9 cellular contexts compared by ENCODE assay signal in the genomic region with DNA sequence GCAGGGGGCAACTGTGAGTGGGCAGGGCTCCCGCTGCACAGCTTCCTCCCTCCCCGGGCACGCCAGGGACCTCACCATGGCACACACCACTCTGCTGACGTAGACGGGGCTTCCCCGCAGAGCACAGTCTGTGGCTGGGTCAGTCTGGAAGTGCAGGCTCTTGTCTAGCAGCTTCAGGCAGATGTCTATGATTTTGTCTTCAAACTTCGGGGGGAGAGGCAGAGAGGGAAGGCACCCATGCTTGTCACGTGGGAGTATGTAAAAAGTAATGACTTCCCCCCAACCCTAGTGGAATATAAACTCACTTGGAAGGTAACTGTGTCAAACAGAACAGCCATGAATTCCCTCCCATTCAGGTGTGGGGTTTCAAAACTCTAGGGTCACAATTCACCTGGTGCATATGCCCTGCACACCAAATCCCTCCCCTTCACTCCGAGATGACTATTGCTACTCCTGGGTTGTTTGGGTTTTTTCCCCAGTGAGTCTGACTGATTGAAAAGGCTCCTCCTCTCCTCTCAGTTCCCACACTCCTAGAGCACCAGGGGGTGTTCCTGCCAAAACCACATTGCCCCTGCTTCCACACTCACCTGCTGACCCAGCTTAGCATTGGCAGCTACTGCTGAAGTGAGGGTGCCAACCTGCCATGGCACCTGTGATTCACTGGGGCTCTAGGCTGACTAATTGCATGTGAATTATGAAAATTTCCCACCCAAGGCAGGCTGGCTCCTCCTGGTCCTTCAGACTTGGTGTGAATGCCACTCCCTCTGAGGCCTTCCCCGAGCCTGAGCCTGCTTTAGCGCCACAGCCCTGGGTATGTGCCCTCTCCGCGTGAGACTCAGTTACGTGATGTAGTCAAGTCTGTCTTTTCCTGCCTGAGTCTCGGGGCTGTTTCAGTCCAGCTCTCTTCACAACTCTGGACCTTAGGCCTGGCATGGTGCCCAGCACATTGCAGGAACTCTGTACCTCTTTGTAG. TPM values are rescaled to one million over a fixed set of nuclear protein-coding genes. Genes with fewer than 3 reads are reported as not detected.
DNase-seq lines count a peak whose midpoint lies in the region; ATAC-seq and TF ChIP-seq lines count a peak whose summit lies in the region.
"Had no signal": no experiment of that assay in that cellular context is flagged by ENCODE, and none has a peak within 500 bp of the region (broad histone marks: within the 10 kb centered on the region; RNA-seq: fewer than 3 reads in every experiment).

No MANE protein-coding gene starts in this region.

- no peak for TF ChIP-seq CTCF in CD14-positive monocyte (IDR thresholded peaks at IDR 0.05)

- no peaks in the 10 kb centered on the region for H3K36me3 Mint-ChIP-seq in activated CD4-positive, alpha-beta T cell treated with anti-CD3 and anti-CD28 coated beads, Interleukin-2, amount 10 ng/mL, durations not matched to agents 24 days and 14 days (ENCODE audit: low read depth)
- H3K36me3 Mint-ChIP-seq in activated T-helper 17 cell treated with anti-CD3 and anti-CD28 coated beads, Interleukin-2, amount 50 U/mL, for 72 hours (ENCODE audit: low read depth), result no peaks in the 10 kb centered on the region
- H3K36me3 Mint-ChIP-seq in CD14-positive monocyte, result no peaks in the 10 kb centered on the region

- peaks cover 39% of the 10 kb centered on the region for H3K4me1 Mint-ChIP-seq in activated CD4-positive, alpha-beta T cell treated with anti-CD3 and anti-CD28 coated beads, Interleukin-2, amount 10 ng/mL, durations not matched to agents 24 days and 14 days
- H3K4me1 Mint-ChIP-seq in activated T-helper 17 cell treated with anti-CD3 and anti-CD28 coated beads, Interleukin-2, amount 50 U/mL, for 72 hours, result peaks cover 20% of the 10 kb centered on the region
- peaks cover 15% of the 10 kb centered on the region for H3K4me1 Mint-ChIP-seq in CD14-positive monocyte

- peak; percentile 6 for DNase-seq in activated CD4-positive, alpha-beta T cell treated with anti-CD3 and anti-CD28 coated beads for 1 hour
- no peak for DNase-seq in activated CD4-positive, alpha-beta T cell treated with anti-CD3 and anti-CD28 coated beads, Interleukin-2, amount 10 ng/mL, durations not matched to agents 24 days and 14 days
- DNase-seq in lung microvascular endothelial cell (ENCODE audit: low read depth in 2 of 2), result peak; percentile 41 to 47
- DNase-seq in CD14-positive monocyte (ENCODE audit: low spot score), result no peak
- DNase-seq in HUDEP-2 (lab: John Stamatoyannopoulos, UW; ENCODE audit: unreplicated experiment in 76 of 76), result no peak
- DNase-seq in Right ventricle myocardium inferior (ENCODE audit: missing footprints), result no peak

- intact Hi-C loops in activated CD4-positive, alpha-beta T cell treated with anti-CD3 and anti-CD28 coated beads, Interleukin-2, amount 10 ng/mL, durations not matched to agents 24 days and 14 days (cut with micrococcal nuclease), result no loop called here
- intact Hi-C loops in CD14-positive monocyte (cut with micrococcal nuclease), result no loop called here
- intact Hi-C loops in Right ventricle myocardium inferior (cut with DNase I), result no loop called here

- H3K27ac Mint-ChIP-seq in activated CD4-positive, alpha-beta T cell treated with anti-CD3 and anti-CD28 coated beads, Interleukin-2, amount 10 ng/mL, durations not matched to agents 24 days and 14 days, result no peak overlapping the region
- H3K27ac Mint-ChIP-seq in activated T-helper 17 cell treated with anti-CD3 and anti-CD28 coated beads, Interleukin-2, amount 50 U/mL, for 72 hours, result peak overlapping the region; percentile 47
- H3K27ac Mint-ChIP-seq in CD14-positive monocyte, result peak overlapping the region in 1 of 7 donors; percentile 13

- peak; percentile 47 for ATAC-seq in HG03064 (IDR thresholded peaks at IDR 0.05; ENCODE audit: low read depth, unreplicated experiment)
- peak; percentile 69 for ATAC-seq in activated T-helper 17 cell treated with anti-CD3 and anti-CD28 coated beads, Interleukin-2, amount 50 U/mL, for 72 hours (replicated peaks)
- no peak for ATAC-seq in Right ventricle myocardium inferior

- no peak overlapping the region for H3K4me3 Mint-ChIP-seq in activated CD4-positive, alpha-beta T cell treated with anti-CD3 and anti-CD28 coated beads, Interleukin-2, amount 10 ng/mL, durations not matched to agents 24 days and 14 days
- H3K4me3 Mint-ChIP-seq in activated T-helper 17 cell treated with anti-CD3 and anti-CD28 coated beads, Interleukin-2, amount 50 U/mL, for 72 hours, result peak overlapping the region; percentile 41
- H3K4me3 Mint-ChIP-seq in CD14-positive monocyte, result no peak overlapping the region

- H3K9me3 Mint-ChIP-seq in activated CD4-positive, alpha-beta T cell treated with anti-CD3 and anti-CD28 coated beads, Interleukin-2, amount 10 ng/mL, durations not matched to agents 24 days and 14 days, result peaks cover 6% of the 10 kb centered on the region
- no peaks in the 10 kb centered on the region for H3K9me3 Mint-ChIP-seq in activated T-helper 17 cell treated with anti-CD3 and anti-CD28 coated beads, Interleukin-2, amount 50 U/mL, for 72 hours
- H3K9me3 Mint-ChIP-seq in CD14-positive monocyte, result peaks cover 0 to 2% (median 0%) of the 10 kb centered on the region in 7 donors

- no peaks in the 10 kb centered on the region for H3K27me3 Mint-ChIP-seq in activated CD4-positive, alpha-beta T cell treated with anti-CD3 and anti-CD28 coated beads, Interleukin-2, amount 10 ng/mL, durations not matched to agents 24 days and 14 days
- peaks cover 4% of the 10 kb centered on the region for H3K27me3 Mint-ChIP-seq in activated T-helper 17 cell treated with anti-CD3 and anti-CD28 coated beads, Interleukin-2, amount 50 U/mL, for 72 hours
- H3K27me3 Mint-ChIP-seq in CD14-positive monocyte (ENCODE audit: low read depth in 3 of 3), result peaks cover 10 to 21% (median 17%) of the 10 kb centered on the region in 3 donors

RNA-seq across cellular contexts. Expression of gene TGM5, which starts 13.0 kb away (rescaled TPM):
- 0.07 TPM in 1 of 2 replicates, not detected in the other for total RNA-seq in activated CD4-positive, alpha-beta T cell treated with anti-CD3 and anti-CD28 coated beads, Interleukin-2, amount 10 ng/mL, durations not matched to agents 24 days and 14 days
- under 1 TPM; 0.48 to 0.61 TPM for total RNA-seq in activated T-helper 17 cell treated with anti-CD3 and anti-CD28 coated beads, Interleukin-2, amount 50 U/mL, for 72 hours
- total RNA-seq in lung microvascular endothelial cell, result not detected in 2 replicates
- not detected for polyA plus RNA-seq in CD14-positive monocyte
- total RNA-seq in Right ventricle myocardium inferior, result not detected

RNA-seq across cellular contexts. Expression of gene EPB42, which starts 32.9 kb away (rescaled TPM):
- total RNA-seq in activated CD4-positive, alpha-beta T cell treated with anti-CD3 and anti-CD28 coated beads, Interleukin-2, amount 10 ng/mL, durations not matched to agents 24 days and 14 days, result not detected in 2 replicates
- not detected for total RNA-seq in activated T-helper 17 cell treated with anti-CD3 and anti-CD28 coated beads, Interleukin-2, amount 50 U/mL, for 72 hours
- not detected in 2 replicates for total RNA-seq in lung microvascular endothelial cell
- under 1 TPM; 0.08 to 0.13 TPM for polyA plus RNA-seq in CD14-positive monocyte
- total RNA-seq in Right ventricle myocardium inferior, result 0.57 TPM

RNA-seq across cellular contexts. Expression of gene TGM7, which starts 48.3 kb away (rescaled TPM):
- not detected in 2 replicates for total RNA-seq in activated CD4-positive, alpha-beta T cell treated with anti-CD3 and anti-CD28 coated beads, Interleukin-2, amount 10 ng/mL, durations not matched to agents 24 days and 14 days
- not detected for total RNA-seq in activated T-helper 17 cell treated with anti-CD3 and anti-CD28 coated beads, Interleukin-2, amount 50 U/mL, for 72 hours
- total RNA-seq in lung microvascular endothelial cell (not detected in 2 replicates), Right ventricle myocardium inferior (not detected)
- not detected for polyA plus RNA-seq in CD14-positive monocyte
- total RNA-seq: subcutaneous adipose tissue had no signal

Comparison
In these comparisons a context has a peak if more than half of its experiments do, and no peak if none do; other contexts are left out.
1. DNase-seq: peak in activated CD4-positive, alpha-beta T cell treated with anti-CD3 and anti-CD28 coated beads for 1 hour (single experiment) and lung microvascular endothelial cell (2 of 2); none in activated CD4-positive, alpha-beta T cell treated with anti-CD3 and anti-CD28 coated beads, Interleukin-2, amount 10 ng/mL, durations not matched to agents 24 days and 14 days (single experiment), CD14-positive monocyte (single experiment), HUDEP-2 (0 of 76) and Right ventricle myocardium inferior (single experiment).